In genomic region chr3:124217542-124217941, GRCh38 we compare ENCODE assay signal across 1 cellular context.
TF ChIP-seq lines count a peak whose summit lies in the region.

No MANE protein-coding gene starts in this region.

TF ChIP-seq in HepG2, 621 proteins besides CTCF, POLR2A, EP300 and RAD21 (continued from another document and continues in another):
- peak; percentile 92; the same call in 1 of the 2 replicates for TF ChIP-seq ZBTB49 (CRISPR knock-in tag; IDR thresholded peaks at IDR 0.05; ENCODE audit: borderline replicate concordance)
- peak; percentile 53; the same call in 1 of the 2 replicates for TF ChIP-seq PPARG (CRISPR knock-in tag; conservative IDR thresholded peaks at IDR 0.05)
- no peak for TF ChIP-seq LCORL (IDR thresholded peaks at IDR 0.05)
- TF ChIP-seq LCORL (CRISPR knock-in tag; IDR thresholded peaks at IDR 0.05), result no peak
- peak; percentile 66 for TF ChIP-seq TEAD3 (CRISPR knock-in tag; optimal IDR thresholded peaks at IDR 0.05; ENCODE audit: borderline replicate concordance)
- no peak for TF ChIP-seq TAF1 (CRISPR knock-in tag; IDR thresholded peaks at IDR 0.05)
- TF ChIP-seq ZNF607 (CRISPR knock-in tag; IDR thresholded peaks at IDR 0.05; ENCODE audit: borderline replicate concordance), result peak; percentile 92
- no peak for TF ChIP-seq SKI (IDR thresholded peaks at IDR 0.05; ENCODE audit: partially characterized antibody)
- peak; percentile 74; the same call in 1 of the 2 replicates for TF ChIP-seq TOE1 (CRISPR knock-in tag; IDR thresholded peaks at IDR 0.05)
- TF ChIP-seq USF2 (IDR thresholded peaks at IDR 0.05; ENCODE audit: low read depth, low read length), result no peak
- no peak for TF ChIP-seq USF2 (CRISPR knock-in tag; IDR thresholded peaks at IDR 0.05; ENCODE audit: borderline replicate concordance)
- peak; percentile 66 for TF ChIP-seq HNF1B (CRISPR knock-in tag; IDR thresholded peaks at IDR 0.05)
- TF ChIP-seq ZNF709 (CRISPR knock-in tag; IDR thresholded peaks at IDR 0.05), result peak; percentile 82
- 0 out of 2 replicates have a peak, but pooled peaks have one; percentile 16 for TF ChIP-seq SKIL (CRISPR knock-in tag; IDR thresholded peaks at IDR 0.05; ENCODE audit: borderline replicate concordance)
- TF ChIP-seq HCFC1 (IDR thresholded peaks at IDR 0.05; ENCODE audit: low read depth, low read length), result no peak
- TF ChIP-seq ATM (IDR thresholded peaks at IDR 0.05; ENCODE audit: borderline replicate concordance), result no peak
- no peak for TF ChIP-seq NR0B2 (CRISPR knock-in tag; IDR thresholded peaks at IDR 0.05)
- peak; percentile 95 for TF ChIP-seq BORCS8-MEF2B (CRISPR knock-in tag; IDR thresholded peaks at IDR 0.05)
- no peak for TF ChIP-seq ZNF740 (CRISPR knock-in tag; IDR thresholded peaks at IDR 0.05)
- TF ChIP-seq ZNF24 (IDR thresholded peaks at IDR 0.05), result no peak
- peak; percentile 96 for TF ChIP-seq KLF6 (CRISPR knock-in tag; IDR thresholded peaks at IDR 0.05)
- TF ChIP-seq PRDM10 (CRISPR knock-in tag; IDR thresholded peaks at IDR 0.05; ENCODE audit: low read depth), result 0 out of 2 replicates have a peak, but pooled peaks have one; percentile 61
- no peak for TF ChIP-seq ZNF724P (CRISPR knock-in tag; IDR thresholded peaks at IDR 0.05; ENCODE audit: borderline replicate concordance)
- TF ChIP-seq ARNT (IDR thresholded peaks at IDR 0.05), result no peak
- no peak for TF ChIP-seq RBFOX2 (IDR thresholded peaks at IDR 0.05; ENCODE audit: low read depth, low read length)
- TF ChIP-seq ELF3 (CRISPR knock-in tag; IDR thresholded peaks at IDR 0.05), result peak; percentile 69
- TF ChIP-seq EZH2 (conservative IDR thresholded peaks at IDR 0.05; ENCODE audit: low read depth, low read length), result no peak
- peak; percentile 61; the same call in 1 of the 2 replicates for TF ChIP-seq ZNF616 (CRISPR knock-in tag; IDR thresholded peaks at IDR 0.05; ENCODE audit: low read depth)
- no peak for TF ChIP-seq GABPA (IDR thresholded peaks at IDR 0.05; ENCODE audit: low read depth, low read length)
- 0 out of 2 replicates have a peak, but pooled peaks have one; percentile 24 for TF ChIP-seq GABPA (CRISPR knock-in tag; IDR thresholded peaks at IDR 0.05; ENCODE audit: low read depth)
- no peak for TF ChIP-seq ZNF839 (CRISPR knock-in tag; IDR thresholded peaks at IDR 0.05; ENCODE audit: borderline replicate concordance)
- TF ChIP-seq ZBTB1 (CRISPR knock-in tag; IDR thresholded peaks at IDR 0.05; ENCODE audit: borderline replicate concordance), result 0 out of 2 replicates have a peak, but pooled peaks have one; percentile 34
- TF ChIP-seq ZNF589 (CRISPR knock-in tag; conservative IDR thresholded peaks at IDR 0.05), result no peak; the same call in 1 of the 2 replicates
- no peak for TF ChIP-seq RXRA (CRISPR knock-in tag; IDR thresholded peaks at IDR 0.05)
- no peak; the same call in 1 of the 2 replicates for TF ChIP-seq CCDC6 (CRISPR knock-in tag; IDR thresholded peaks at IDR 0.05)
- no peak for TF ChIP-seq ZNF251 (CRISPR knock-in tag; IDR thresholded peaks at IDR 0.05)
- TF ChIP-seq RBAK (CRISPR knock-in tag; IDR thresholded peaks at IDR 0.05), result 0 out of 2 replicates have a peak, but pooled peaks have one; percentile 22
- TF ChIP-seq ZNF253 (CRISPR knock-in tag; IDR thresholded peaks at IDR 0.05; ENCODE audit: borderline replicate concordance), result 0 out of 2 replicates have a peak, but pooled peaks have one; percentile 19
- no peak for TF ChIP-seq RORA (CRISPR knock-in tag; IDR thresholded peaks at IDR 0.05)
- no peak for TF ChIP-seq ZNF569 (CRISPR knock-in tag; IDR thresholded peaks at IDR 0.05; ENCODE audit: borderline replicate concordance)
- no peak for TF ChIP-seq ZSCAN22 (CRISPR knock-in tag; IDR thresholded peaks at IDR 0.05)
- TF ChIP-seq MAFK (conservative IDR thresholded peaks at IDR 0.05 in 1 of 2, IDR thresholded peaks at IDR 0.05 in 1 of 2; ENCODE audit: low read length in 2 of 2), result no peak
- TF ChIP-seq ZNF646 (CRISPR knock-in tag; IDR thresholded peaks at IDR 0.05), result no peak
- peak; percentile 100 for TF ChIP-seq MIER2 (CRISPR knock-in tag; IDR thresholded peaks at IDR 0.05)
- TF ChIP-seq KAT8 (CRISPR knock-in tag; IDR thresholded peaks at IDR 0.05), result peak; percentile 70; the same call in 1 of the 2 replicates
- TF ChIP-seq NR2F6 (IDR thresholded peaks at IDR 0.05), result no peak
- TF ChIP-seq NR2F6 (CRISPR knock-in tag; IDR thresholded peaks at IDR 0.05), result peak; percentile 57; the same call in 1 of the 2 replicates
- TF ChIP-seq NR2F1 (CRISPR knock-in tag; IDR thresholded peaks at IDR 0.05), result peak in 1 of 2 experiments; percentile 40; a peak in 1 of 4 replicates
- TF ChIP-seq PCBP2 (optimal IDR thresholded peaks at IDR 0.05; ENCODE audit: low read depth, low read length, poor library complexity, severe bottlenecking), result no peak
